In the genomic region with DNA sequence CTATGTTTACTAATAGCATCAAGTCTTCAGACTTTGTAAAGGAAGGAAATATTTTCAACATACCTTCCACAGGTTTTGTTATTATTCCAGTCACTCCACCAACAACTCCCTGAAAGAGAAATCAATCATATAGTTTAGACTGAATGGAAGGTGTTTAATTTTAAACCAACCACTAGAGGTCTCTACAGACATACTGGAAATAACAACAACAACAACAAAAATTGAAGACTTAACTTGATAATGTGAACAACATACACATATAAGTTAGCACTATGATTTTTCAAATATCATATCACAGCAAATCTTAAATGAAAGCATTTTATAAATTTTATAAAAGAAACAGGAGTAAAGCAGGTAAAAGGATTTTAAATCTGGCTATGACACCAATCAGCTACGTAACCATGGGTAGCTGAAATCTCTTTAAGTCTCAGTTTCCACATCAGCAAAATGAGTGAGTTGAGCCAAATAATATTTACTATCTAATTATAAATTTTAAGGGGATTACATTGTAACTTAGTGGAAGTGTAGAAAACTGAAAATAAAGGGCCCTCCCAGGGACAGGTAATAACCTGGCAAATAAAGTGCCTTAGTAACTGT, we compare ENCODE assay signal across 8 cellular contexts.
DNase-seq lines count a peak whose midpoint lies in the region; ATAC-seq, FAIRE-seq and TF ChIP-seq lines count a peak whose summit lies in the region.

No MANE protein-coding gene starts in this region.

- TF ChIP-seq POLR2A in HepG2 (IDR thresholded peaks at IDR 0.05; ENCODE audit: insufficient read depth in 1 of 2, low read depth in 2 of 2, low read length in 2 of 2): no peak

- FAIRE-seq in HepG2 (lab: Jason Lieb, UNC): no peak

- TF ChIP-seq CTCF in astrocyte of the cerebellum (IDR thresholded peaks at IDR 0.05; ENCODE audit: low read depth, low read length, missing control alignments): peak; percentile 29
- peak; percentile 56 for TF ChIP-seq CTCF in HepG2 (CRISPR knock-in tag; IDR thresholded peaks at IDR 0.05)

- POLR2A ChIA-PET in HepG2 (lab: Yijun Ruan, JAX): no interaction called here

- 93% methylated on average over 1 of the region's 1 CpG for WGBS in HepG2 (ENCODE audit: low lambda C conversion rate)

- ATAC-seq in HepG2 (0 out of 3 replicates have a peak, but pooled peaks have one; percentile 32), GM21515 (IDR thresholded peaks at IDR 0.05; ENCODE audit: unreplicated experiment) (no peak), GM18511 (IDR thresholded peaks at IDR 0.05; ENCODE audit: unreplicated experiment) (no peak)

- CTCF ChIA-PET in HepG2 (lab: Yijun Ruan, JAX; ENCODE audit: low intra/inter-chr PET ratio, low total read pairs): interaction anchor here (1.3 to 1.5 kb wide), 2 partner anchors 200 to 254 kb away, joined by 3 to 6 read pairs; no protein-coding TSS in a partner anchor

- peaks cover 1 to 25% of the 10 kb centered on the region in 2 experiments; a peak in 3 of 5 replicates for H3K36me3 ChIP-seq in HepG2 (replicated peaks in 1 of 2; ENCODE audit: control insufficient read depth in 1 of 2, insufficient read depth in 2 of 2, low read length in 2 of 2)

- H3K9ac ChIP-seq in HepG2 (ENCODE audit: insufficient read depth, low read depth, low read length): no peak overlapping the region

- H4K20me1 ChIP-seq in HepG2 (ENCODE audit: insufficient read depth, low read length): 0 out of 2 replicates have a peak, but pooled peaks cover 2% of the 10 kb centered on the region

- H3K4me3 ChIP-seq in astrocyte of the cerebellum (ENCODE audit: low read depth, low read length) (no peak overlapping the region), HepG2 (replicated peaks in 1 of 3; ENCODE audit: insufficient read depth in 1 of 3, low read depth in 2 of 3, low read length in 3 of 3) (no peak overlapping the region)

- no peak for TF ChIP-seq EP300 in HepG2 (IDR thresholded peaks at IDR 0.05; ENCODE audit: low read depth in 2 of 2, low read length in 2 of 2)
- TF ChIP-seq EP300 in HepG2 (CRISPR knock-in tag; IDR thresholded peaks at IDR 0.05; ENCODE audit: borderline replicate concordance): no peak

- no peaks in the 10 kb centered on the region for H3K9me3 ChIP-seq in HepG2 (ENCODE audit: low read length)

- H3K4me1 ChIP-seq in HepG2 (ENCODE audit: insufficient read depth, low read length): no peaks in the 10 kb centered on the region

- DNase-seq in EH (ENCODE audit: low read depth) (peak; percentile 34), LoVo (ENCODE audit: low spot score) (peak; percentile 34), astrocyte of the cerebellum (ENCODE audit: low read depth) (no peak), HepG2 (ENCODE audit: low spot score) (peak; percentile 13), SIG-M5 (lab: John Stamatoyannopoulos, UW) (no peak)
- DNase-seq in effector CD4-positive, alpha-beta T cell: no peak

- H3K27me3 ChIP-seq in HepG2 (ENCODE audit: control insufficient read depth in 1 of 2, insufficient read depth in 2 of 2, low read length in 2 of 2): no peaks in the 10 kb centered on the region

- in situ Hi-C loops in astrocyte of the cerebellum (cut with HindIII; ENCODE audit: low sequenced_read_pairs) (no loop called here), HepG2 (cut with HindIII; ENCODE audit: extremely low pct_ligation_motif_present, low pct_unique_long_range_greater_than_20kb) (loop anchor here (5.0 to 25.0 kb wide), 2 partner anchors 195 to 440 kb away; partner anchors contain the start of gene C2CD4A)

- H3K4me2 ChIP-seq in HepG2 (ENCODE audit: low read depth, low read length): no peak overlapping the region

- intact Hi-C loops in HepG2 (cut with micrococcal nuclease; ENCODE audit: unreplicated experiment): loop anchor here (1.0 to 10.0 kb wide), 4 partner anchors 35 to 383 kb away; no protein-coding TSS in a partner anchor

- H3K79me2 ChIP-seq in HepG2 (ENCODE audit: insufficient read depth, low read length): no peaks in the 10 kb centered on the region

- BruUV-seq in HepG2 (replicated peaks; lab: Mats Ljungman, UMichigan): no TSS peak

- no peak for TF ChIP-seq RAD21 in HepG2 (CRISPR knock-in tag; IDR thresholded peaks at IDR 0.05)

- H3K27ac ChIP-seq in HepG2 (ENCODE audit: extremely low read length, insufficient read depth, low read length): no peak overlapping the region

- no peak overlapping the region for H2AFZ ChIP-seq in HepG2 (ENCODE audit: low read length)

TF ChIP-seq in HepG2, 621 proteins besides CTCF, POLR2A, EP300 and RAD21:
- peak; percentile 28; the same call in 1 of the 2 replicates for TF ChIP-seq ARID3A (IDR thresholded peaks at IDR 0.05; ENCODE audit: low read depth, low read length)
- TF ChIP-seq ZNF143 (CRISPR knock-in tag; IDR thresholded peaks at IDR 0.05): no peak
- TF ChIP-seq SMC3 (IDR thresholded peaks at IDR 0.05; ENCODE audit: low read length): peak; percentile 28; the same call in 1 of the 2 replicates
- TF ChIP-seq STAG1 (CRISPR knock-in tag; IDR thresholded peaks at IDR 0.05): peak; percentile 74
- no peak for TF ChIP-seq ZFP36 (IDR thresholded peaks at IDR 0.05; ENCODE audit: borderline replicate concordance, low read depth, low read length, partially characterized antibody)

Comparison
In these comparisons a context has a peak if more than half of its experiments do, and no peak if none do; other contexts are left out.
1. DNase-seq: peak in EH (single experiment), LoVo (single experiment) and HepG2 (single experiment); none in astrocyte of the cerebellum (single experiment), effector CD4-positive, alpha-beta T cell (single experiment) and SIG-M5 (single experiment).